Comparison of ENCODE assay signal across 12 cellular contexts in genomic region chr4:99349338-99349737, GRCh38. TPM values are rescaled to one million over a fixed set of nuclear protein-coding genes. Genes with fewer than 3 reads are reported as not detected.
"Had no signal": no experiment of that assay in that cellular context is flagged by ENCODE, and none has a peak within 500 bp of the region (broad histone marks: within the 10 kb centered on the region; RNA-seq: fewer than 3 reads in every experiment).

No MANE protein-coding gene starts in this region.

- H3K36me3 ChIP-seq: HAP-1 had no signal

- H3K4me1 ChIP-seq: HAP-1 had no signal

- H3K27ac Mint-ChIP-seq: HFFc6 had no signal

- DNase-seq: GM23248, GOT3, H7, HFFc6, IMR-90, KG1 had no signal

- FAIRE-seq: K562 had no signal

- ATAC-seq: HCT116, K562 had no signal

- H3K4me3 Mint-ChIP-seq: HFFc6 had no signal

- H3K4me3 ChIP-seq: GM23248, HAP-1, K562 had no signal

- H3K27ac ChIP-seq: GM23248, HL-60 had no signal

- H3K9ac ChIP-seq: GM23248 had no signal

- H2AFZ ChIP-seq: GM23248 had no signal

- H3K9me3 ChIP-seq: HAP-1 had no signal

RNA-seq across cellular contexts. Expression of gene ADH1C, which starts 3.2 kb away (rescaled TPM):
- total RNA-seq: GM23248, H7, HFFc6, HT1080, IMR-90 had no signal
- polyA plus RNA-seq: GM23248, K562 had no signal

RNA-seq across cellular contexts. Expression of gene ADH1B, which starts 28.1 kb away (rescaled TPM):
- total RNA-seq: GM23248, H4, H7, HFFc6, HT1080 had no signal
- polyA plus RNA-seq: K562 had no signal

RNA-seq across cellular contexts. Expression of gene ADH1A, which starts 58.6 kb away (rescaled TPM):
- total RNA-seq: GM23248, H4, H7, HFFc6, HT1080, IMR-90, K562 had no signal
- polyA plus RNA-seq: GM23248, IMR-90, K562 had no signal
